Comparison of ENCODE assay signal across 8 cellular contexts in genomic region chr12:12736759-12737676, GRCh38. TPM values are rescaled to one million over a fixed set of nuclear protein-coding genes. Genes with fewer than 3 reads are reported as not detected.
DNase-seq lines count a peak whose midpoint lies in the region; ATAC-seq, FAIRE-seq and TF ChIP-seq lines count a peak whose summit lies in the region.

No MANE protein-coding gene starts in this region.

- H3K4me3 ChIP-seq in keratinocyte (ENCODE audit: control insufficient read depth in 2 of 3, extremely low read depth in 1 of 3, insufficient read depth in 2 of 3, low read depth in 1 of 3, low read length in 3 of 3), result no peak overlapping the region

- peak overlapping the region; percentile 34 for H2AFZ ChIP-seq in keratinocyte (ENCODE audit: control insufficient read depth, low read length)

- TF ChIP-seq CTCF in brain (conservative IDR thresholded peaks at IDR 0.05) (peak; percentile 62 to 71), keratinocyte (optimal IDR thresholded peaks at IDR 0.05 in 1 of 3, IDR thresholded peaks at IDR 0.05 in 1 of 3, conservative IDR thresholded peaks at IDR 0.05 in 1 of 3; ENCODE audit: extremely low read depth in 1 of 3, insufficient read depth in 2 of 3, low read length in 3 of 3) (peak; percentile 47 to 58 (median 48))

- peak; percentile 80 for FAIRE-seq in keratinocyte (lab: Jason Lieb, UNC)

- peaks cover 0 to 3% (median 0%) of the 10 kb centered on the region in 5 experiments for H3K9me3 Mint-ChIP-seq in brain
- H3K9me3 Mint-ChIP-seq in stimulated activated effector memory CD8-positive, alpha-beta T cell treated with anti-CD3 and anti-CD28 coated beads, Interleukin-12 subunit alpha, Interleukin-12 subunit beta, amount 100 ng/mL, for 72 hours, result no peaks in the 10 kb centered on the region

- in situ Hi-C loops in Caki2 (cut with HindIII; ENCODE audit: low pct_unique_long_range_greater_than_20kb, low sequenced_read_pairs), result no loop called here
- in situ Hi-C loops in SK-MEL-5 (cut with HindIII; ENCODE audit: low pct_unique_long_range_greater_than_20kb, low sequenced_read_pairs), result no loop called here

- H3K79me2 ChIP-seq in keratinocyte (ENCODE audit: control insufficient read depth, insufficient read depth, low read length), result no peaks in the 10 kb centered on the region

- dilution Hi-C loops in keratinocyte (cut with MboI; ENCODE audit: extremely low pct_ligation_motif_present, low sequenced_read_pairs), result no loop called here

- H3K4me2 ChIP-seq in keratinocyte (ENCODE audit: control insufficient read depth, extremely low read depth, insufficient read depth, low read depth, low read length), result peak overlapping the region; percentile 30

- no peaks in the 10 kb centered on the region for H3K36me3 ChIP-seq in keratinocyte (ENCODE audit: control insufficient read depth in 2 of 2, extremely low read depth in 1 of 2, insufficient read depth in 2 of 2, low read length in 2 of 2)

- H3K9me3 ChIP-seq in keratinocyte (ENCODE audit: control insufficient read depth, low read depth, low read length), result no peaks in the 10 kb centered on the region

- peaks cover 17% of the 10 kb centered on the region for H3K4me1 ChIP-seq in keratinocyte (ENCODE audit: control insufficient read depth, extremely low read depth, insufficient read depth, low read length)

- H3K27ac Mint-ChIP-seq in brain, result peak overlapping the region; percentile 77 to 93 (median 86)
- H3K27ac Mint-ChIP-seq in stimulated activated effector memory CD8-positive, alpha-beta T cell treated with anti-CD3 and anti-CD28 coated beads, Interleukin-12 subunit alpha, Interleukin-12 subunit beta, amount 100 ng/mL, for 72 hours, result peak overlapping the region; percentile 79

- H3K4me3 Mint-ChIP-seq in brain, result peak overlapping the region in 4 of 5 experiments; percentile 47 to 72 (median 54)
- peak overlapping the region; percentile 49 for H3K4me3 Mint-ChIP-seq in stimulated activated effector memory CD8-positive, alpha-beta T cell treated with anti-CD3 and anti-CD28 coated beads, Interleukin-12 subunit alpha, Interleukin-12 subunit beta, amount 100 ng/mL, for 72 hours

- no peaks in the 10 kb centered on the region for H3K27me3 Mint-ChIP-seq in brain

- ATAC-seq in GM19328 (IDR thresholded peaks at IDR 0.05; ENCODE audit: unreplicated experiment), result peak; percentile 69
- ATAC-seq in HG03432 (IDR thresholded peaks at IDR 0.05; ENCODE audit: unreplicated experiment), result peak; percentile 79
- peak; percentile 94 for ATAC-seq in stimulated activated effector memory CD8-positive, alpha-beta T cell treated with anti-CD3 and anti-CD28 coated beads, Interleukin-12 subunit alpha, Interleukin-12 subunit beta, amount 100 ng/mL, for 72 hours

- H3K9me1 ChIP-seq in keratinocyte (ENCODE audit: control insufficient read depth, extremely low read depth, insufficient read depth, low read length), result no peaks in the 10 kb centered on the region

- H3K27me3 ChIP-seq in keratinocyte (ENCODE audit: control insufficient read depth, extremely low read depth, insufficient read depth, low read length), result no peaks in the 10 kb centered on the region

- H3K4me1 Mint-ChIP-seq in brain, result peaks cover 49% of the 10 kb centered on the region
- H3K4me1 Mint-ChIP-seq in stimulated activated effector memory CD8-positive, alpha-beta T cell treated with anti-CD3 and anti-CD28 coated beads, Interleukin-12 subunit alpha, Interleukin-12 subunit beta, amount 100 ng/mL, for 72 hours, result peaks cover 33% of the 10 kb centered on the region

- peak overlapping the region; percentile 8 for H3K27ac ChIP-seq in keratinocyte (ENCODE audit: control insufficient read depth, insufficient read depth, low read length)

- peak; percentile 74 for DNase-seq in Caki2 (ENCODE audit: low read depth)
- DNase-seq in SK-MEL-5 (ENCODE audit: low read depth, low spot score), result peak; percentile 73
- no peak for DNase-seq in keratinocyte (ENCODE audit: low read depth, low spot score)
- peak; percentile 23 to 83 for DNase-seq in stimulated activated effector memory CD8-positive, alpha-beta T cell treated with anti-CD3 and anti-CD28 coated beads, Interleukin-12 subunit alpha, Interleukin-12 subunit beta, amount 100 ng/mL, for 72 hours (ENCODE audit: low spot score in 2 of 2)
- no peak for DNase-seq in NCI-H1930 (lab: John Stamatoyannopoulos, UW)

- no peaks in the 10 kb centered on the region for H4K20me1 ChIP-seq in keratinocyte (ENCODE audit: control insufficient read depth, extremely low read depth, insufficient read depth, low read length)

- no peak overlapping the region for H3K9ac ChIP-seq in keratinocyte (ENCODE audit: control insufficient read depth, extremely low read depth, insufficient read depth, low read length)

- H3K36me3 Mint-ChIP-seq in brain, result no peaks in the 10 kb centered on the region
- H3K36me3 Mint-ChIP-seq in stimulated activated effector memory CD8-positive, alpha-beta T cell treated with anti-CD3 and anti-CD28 coated beads, Interleukin-12 subunit alpha, Interleukin-12 subunit beta, amount 100 ng/mL, for 72 hours, result peaks cover 7% of the 10 kb centered on the region

RNA-seq across cellular contexts. Expression of gene CDKN1B, which starts 19.9 kb away (rescaled TPM):
- total RNA-seq in Caki2 (2014; rRNA removed; shearing (Covaris generic); ENCODE audit: low replicate concordance), result 43.9 and 45.0 TPM in 2 replicates
- 39.7 and 40.6 TPM in 2 replicates for total RNA-seq in SK-MEL-5 (2014; rRNA removed; shearing (Covaris generic))
- polyA plus RNA-seq in SK-MEL-5 (2015; cell fraction: cytosol; rRNA removed), result 36.1 and 47.0 TPM in 2 replicates
- polyA plus RNA-seq in SK-MEL-5 (2015; cell fraction: nucleus; rRNA removed), result 25.2 and 30.4 TPM in 2 replicates
- polyA plus RNA-seq in brain (ENCODE audit: insufficient read depth, low read depth, low replicate concordance), result 81.4 TPM
- polyA plus RNA-seq in keratinocyte, result 2.9 to 5.5 TPM (median 5.1 TPM) in 3 replicates
- 16.5 TPM for polyA plus RNA-seq in keratinocyte (2011; ENCODE audit: low read depth)
- 1.5 and 2.4 TPM in 2 replicates for polyA plus RNA-seq in keratinocyte (2011; cell fraction: cytosol; rRNA removed)
- polyA plus RNA-seq in keratinocyte (2011; cell fraction: nucleus; rRNA removed), result 3.4 and 4.0 TPM in 2 replicates
- 8.1 and 9.2 TPM in 2 replicates for polyA plus RNA-seq in keratinocyte (2012; ENCODE audit: low replicate concordance)
- 0.89 to 3.2 TPM (median 1.2 TPM) in 3 replicates for polyA minus RNA-seq in keratinocyte
- polyA minus RNA-seq in keratinocyte (2011; cell fraction: cytosol; rRNA and poly(A)+ RNA removed), result 6.9 TPM
- 5.5 and 6.0 TPM in 2 replicates for polyA minus RNA-seq in keratinocyte (2011; cell fraction: nucleus; rRNA and poly(A)+ RNA removed)

RNA-seq across cellular contexts. Expression of gene GPR19, which starts 41.0 kb away (rescaled TPM):
- 4.8 and 6.1 TPM in 2 replicates for total RNA-seq in Caki2 (2014; rRNA removed; shearing (Covaris generic); ENCODE audit: low replicate concordance)
- total RNA-seq in SK-MEL-5 (2014; rRNA removed; shearing (Covaris generic)), result 20.5 and 22.5 TPM in 2 replicates
- 11.9 and 15.7 TPM in 2 replicates for polyA plus RNA-seq in SK-MEL-5 (2015; cell fraction: cytosol; rRNA removed)
- 7.7 and 11.1 TPM in 2 replicates for polyA plus RNA-seq in SK-MEL-5 (2015; cell fraction: nucleus; rRNA removed)
- 11.3 TPM for polyA plus RNA-seq in brain (ENCODE audit: insufficient read depth, low read depth, low replicate concordance)
- polyA plus RNA-seq in keratinocyte, result 0.05 to 0.45 TPM (median 0.17 TPM) in 3 replicates
- not detected for polyA plus RNA-seq in keratinocyte (2011; ENCODE audit: low read depth)
- polyA plus RNA-seq in keratinocyte (2011; cell fraction: cytosol; rRNA removed), result 0.10 and 0.18 TPM in 2 replicates
- polyA plus RNA-seq in keratinocyte (2011; cell fraction: nucleus; rRNA removed), result 0.45 TPM in 1 of 2 replicates, not detected in the other
- polyA plus RNA-seq in keratinocyte (2012; ENCODE audit: low replicate concordance), result 0.28 TPM in 1 of 2 replicates, not detected in the other
- polyA minus RNA-seq in keratinocyte, result 0.23 to 1.1 TPM in 2 of 3 replicates, not detected in the other
- not detected for polyA minus RNA-seq in keratinocyte (2011; cell fraction: cytosol; rRNA and poly(A)+ RNA removed)
- not detected in 2 replicates for polyA minus RNA-seq in keratinocyte (2011; cell fraction: nucleus; rRNA and poly(A)+ RNA removed)

RNA-seq across cellular contexts. Expression of gene APOLD1, which starts 48.4 kb away (rescaled TPM):
- total RNA-seq in Caki2 (2014; rRNA removed; shearing (Covaris generic); ENCODE audit: low replicate concordance), result 5.1 and 8.4 TPM in 2 replicates
- 55.9 and 57.6 TPM in 2 replicates for total RNA-seq in SK-MEL-5 (2014; rRNA removed; shearing (Covaris generic))
- polyA plus RNA-seq in SK-MEL-5 (2015; cell fraction: cytosol; rRNA removed), result 15.4 and 19.8 TPM in 2 replicates
- polyA plus RNA-seq in SK-MEL-5 (2015; cell fraction: nucleus; rRNA removed), result 4.2 and 8.8 TPM in 2 replicates
- polyA plus RNA-seq in brain (ENCODE audit: insufficient read depth, low read depth, low replicate concordance), result 23.9 TPM
- polyA plus RNA-seq in keratinocyte, result 0.34 to 0.36 TPM (median 0.34 TPM) in 3 replicates
- 0.05 TPM for polyA plus RNA-seq in keratinocyte (2011; ENCODE audit: low read depth)
- 0.17 and 0.40 TPM in 2 replicates for polyA plus RNA-seq in keratinocyte (2011; cell fraction: cytosol; rRNA removed)
- polyA plus RNA-seq in keratinocyte (2011; cell fraction: nucleus; rRNA removed), result 0.34 and 0.36 TPM in 2 replicates
- polyA plus RNA-seq in keratinocyte (2012; ENCODE audit: low replicate concordance), result 0.22 and 0.34 TPM in 2 replicates
- 0.26 to 0.33 TPM (median 0.26 TPM) in 3 replicates for polyA minus RNA-seq in keratinocyte
- polyA minus RNA-seq in keratinocyte (2011; cell fraction: cytosol; rRNA and poly(A)+ RNA removed), result 0.58 TPM
- polyA minus RNA-seq in keratinocyte (2011; cell fraction: nucleus; rRNA and poly(A)+ RNA removed), result 0.31 and 0.32 TPM in 2 replicates

Comparison
In these comparisons a context has a peak if more than half of its experiments do, and no peak if none do; other contexts are left out.
1. DNase-seq: peak in Caki2 (single experiment), SK-MEL-5 (single experiment) and stimulated activated effector memory CD8-positive, alpha-beta T cell treated with anti-CD3 and anti-CD28 coated beads, Interleukin-12 subunit alpha, Interleukin-12 subunit beta, amount 100 ng/mL, for 72 hours (2 of 2); none in keratinocyte (single experiment) and NCI-H1930 (0 of 2).
2. Peak in every context shown above with its lines, with median percentiles within 50 percentile points of each other: ATAC-seq.